In the genomic region with DNA sequence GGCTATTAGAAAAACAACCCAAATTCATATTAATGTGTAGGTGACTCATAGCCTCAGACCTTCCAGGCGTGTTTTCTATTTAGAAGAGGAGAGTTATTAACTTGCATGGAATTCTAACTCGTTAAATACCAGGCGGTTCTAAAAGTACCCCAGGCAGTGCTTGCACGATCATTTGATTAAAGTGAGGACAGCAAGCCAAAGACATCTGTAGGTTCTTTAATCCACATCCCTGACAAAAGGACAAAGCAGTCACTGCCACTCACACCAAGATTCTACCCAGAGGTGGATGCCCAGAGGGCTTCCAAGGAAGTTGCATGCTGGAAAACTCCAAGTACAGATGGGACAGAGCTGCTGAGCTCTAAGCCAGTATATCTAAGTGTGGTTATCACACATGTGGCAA, we compare ENCODE assay signal across 24 cellular contexts.
DNase-seq lines count a peak whose midpoint lies in the region; ATAC-seq and TF ChIP-seq lines count a peak whose summit lies in the region.
"Had no signal": no experiment of that assay in that cellular context is flagged by ENCODE, and none has a peak within 500 bp of the region (broad histone marks: within the 10 kb centered on the region; RNA-seq: fewer than 3 reads in every experiment).

No MANE protein-coding gene starts in this region.

- no peak for ATAC-seq in stimulated activated effector memory CD8-positive, alpha-beta T cell treated with anti-CD3 and anti-CD28 coated beads, Interleukin-12 subunit alpha, Interleukin-12 subunit beta, amount 100 ng/mL, for 72 hours
- ATAC-seq: heart left ventricle, lower lobe of right lung had no signal

- peak; percentile 8 for DNase-seq in AG20443 (ENCODE audit: low spot score)
- peak; percentile 88 for DNase-seq in HFF-Myc (ENCODE audit: extremely low read depth, low read depth)
- peak; percentile 64 for DNase-seq in dedifferentiated amniotic fluid mesenchymal stem cell (ENCODE audit: extremely low spot score)
- peak; percentile 8 for DNase-seq in kidney glomerular epithelial cell (lab: John Stamatoyannopoulos, UW)
- no peak for DNase-seq in NCI-H748 (lab: John Stamatoyannopoulos, UW; ENCODE audit: unreplicated experiment)
- DNase-seq in activated naive CD8-positive, alpha-beta T cell treated with anti-CD3 and anti-CD28 coated beads for 36 hours: no peak
- no peak for DNase-seq in NCI-H2227 (lab: John Stamatoyannopoulos, UW; ENCODE audit: unreplicated experiment)
- DNase-seq in stimulated activated effector memory CD8-positive, alpha-beta T cell treated with anti-CD3 and anti-CD28 coated beads, Interleukin-12 subunit alpha, Interleukin-12 subunit beta, amount 100 ng/mL, for 72 hours (ENCODE audit: low spot score in 2 of 2): no peak
- DNase-seq: activated CD4-positive, alpha-beta memory T cell treated with anti-CD3 and anti-CD28 coated beads, Interleukin-2, amount 10 ng/mL, durations not matched to agents 7 days and 5 days; activated naive CD4-positive, alpha-beta T cell; activated T-cell treated with anti-CD3 and anti-CD28 coated beads, Interleukin-2, amount 50 U/mL, for 1 hour; aorta; COR-L47; esophagus squamous epithelium; heart left ventricle; lower lobe of right lung; NCI-H1694; NCI-H345; nucleus accumbens; retina; SK-N-SH; stimulated activated CD4-positive, alpha-beta T cell treated with anti-CD3 and anti-CD28 coated beads, Interleukin-12 subunit alpha, Interleukin-12 subunit beta, amount 100 ng/mL, for 4 hours; trophoblast cell had no signal

- no peak overlapping the region for H3K4me3 ChIP-seq in HFF-Myc (replicated peaks; ENCODE audit: low read depth, low read length)
- H3K4me3 ChIP-seq: esophagus squamous epithelium, heart left ventricle, lower lobe of right lung had no signal

- no peaks in the 10 kb centered on the region for H3K36me3 Mint-ChIP-seq in activated naive CD8-positive, alpha-beta T cell treated with anti-CD3 and anti-CD28 coated beads for 36 hours
- no peaks in the 10 kb centered on the region for H3K36me3 Mint-ChIP-seq in stimulated activated effector memory CD8-positive, alpha-beta T cell treated with anti-CD3 and anti-CD28 coated beads, Interleukin-12 subunit alpha, Interleukin-12 subunit beta, amount 100 ng/mL, for 72 hours

- no peak for TF ChIP-seq CTCF in HFF-Myc (IDR thresholded peaks at IDR 0.05; ENCODE audit: low read depth, low read length, missing control alignments)

- H3K4me1 Mint-ChIP-seq in activated naive CD8-positive, alpha-beta T cell treated with anti-CD3 and anti-CD28 coated beads for 36 hours: no peaks in the 10 kb centered on the region
- no peaks in the 10 kb centered on the region for H3K4me1 Mint-ChIP-seq in stimulated activated effector memory CD8-positive, alpha-beta T cell treated with anti-CD3 and anti-CD28 coated beads, Interleukin-12 subunit alpha, Interleukin-12 subunit beta, amount 100 ng/mL, for 72 hours
- H3K4me1 Mint-ChIP-seq: activated CD4-positive, alpha-beta memory T cell treated with anti-CD3 and anti-CD28 coated beads, Interleukin-2, amount 10 ng/mL, durations not matched to agents 7 days and 5 days had no signal

- H3K9me3 Mint-ChIP-seq in activated naive CD8-positive, alpha-beta T cell treated with anti-CD3 and anti-CD28 coated beads for 36 hours: peaks cover 2% of the 10 kb centered on the region
- peaks cover 19% of the 10 kb centered on the region for H3K9me3 Mint-ChIP-seq in stimulated activated effector memory CD8-positive, alpha-beta T cell treated with anti-CD3 and anti-CD28 coated beads, Interleukin-12 subunit alpha, Interleukin-12 subunit beta, amount 100 ng/mL, for 72 hours

- no peak overlapping the region for H3K27ac Mint-ChIP-seq in activated naive CD8-positive, alpha-beta T cell treated with anti-CD3 and anti-CD28 coated beads for 36 hours
- no peak overlapping the region for H3K27ac Mint-ChIP-seq in stimulated activated effector memory CD8-positive, alpha-beta T cell treated with anti-CD3 and anti-CD28 coated beads, Interleukin-12 subunit alpha, Interleukin-12 subunit beta, amount 100 ng/mL, for 72 hours
- H3K27ac Mint-ChIP-seq: activated CD4-positive, alpha-beta memory T cell treated with anti-CD3 and anti-CD28 coated beads, Interleukin-2, amount 10 ng/mL, durations not matched to agents 7 days and 5 days; T-helper 2 cell treated with Interferon-gamma antibody and Interleukin-4, amounts not matched to agents 5 μg/mL and 100 μg/mL, for 36 hours had no signal

- H3K27me3 Mint-ChIP-seq in activated naive CD8-positive, alpha-beta T cell treated with anti-CD3 and anti-CD28 coated beads for 36 hours: no peaks in the 10 kb centered on the region
- H3K27me3 Mint-ChIP-seq: activated CD4-positive, alpha-beta memory T cell treated with anti-CD3 and anti-CD28 coated beads, Interleukin-2, amount 10 ng/mL, durations not matched to agents 7 days and 5 days had no signal

- no peak overlapping the region for H3K4me3 Mint-ChIP-seq in activated naive CD8-positive, alpha-beta T cell treated with anti-CD3 and anti-CD28 coated beads for 36 hours
- no peak overlapping the region for H3K4me3 Mint-ChIP-seq in stimulated activated effector memory CD8-positive, alpha-beta T cell treated with anti-CD3 and anti-CD28 coated beads, Interleukin-12 subunit alpha, Interleukin-12 subunit beta, amount 100 ng/mL, for 72 hours
- H3K4me3 Mint-ChIP-seq: activated CD4-positive, alpha-beta memory T cell treated with anti-CD3 and anti-CD28 coated beads, Interleukin-2, amount 10 ng/mL, durations not matched to agents 7 days and 5 days; T-helper 2 cell treated with Interferon-gamma antibody and Interleukin-4, amounts not matched to agents 5 μg/mL and 100 μg/mL, for 36 hours had no signal

Comparison
In these comparisons a context has a peak if more than half of its experiments do, and no peak if none do; other contexts are left out.
1. DNase-seq: peak in AG20443 (single experiment), HFF-Myc (single experiment), dedifferentiated amniotic fluid mesenchymal stem cell (single experiment) and kidney glomerular epithelial cell (single experiment); none in NCI-H748 (single experiment), activated naive CD8-positive, alpha-beta T cell treated with anti-CD3 and anti-CD28 coated beads for 36 hours (single experiment), NCI-H2227 (single experiment) and stimulated activated effector memory CD8-positive, alpha-beta T cell treated with anti-CD3 and anti-CD28 coated beads, Interleukin-12 subunit alpha, Interleukin-12 subunit beta, amount 100 ng/mL, for 72 hours (0 of 2).